24 cellular contexts compared by ENCODE assay signal in genomic region chr17:18850679-18851078, GRCh38. TPM values are rescaled to one million over a fixed set of nuclear protein-coding genes. Genes with fewer than 3 reads are reported as not detected.
DNase-seq lines count a peak whose midpoint lies in the region; ATAC-seq and TF ChIP-seq lines count a peak whose summit lies in the region.
"Had no signal": no experiment of that assay in that cellular context is flagged by ENCODE, and none has a peak within 500 bp of the region (broad histone marks: within the 10 kb centered on the region; RNA-seq: fewer than 3 reads in every experiment).

No MANE protein-coding gene starts in this region.

- peak; percentile 17 for DNase-seq in activated CD8-positive, alpha-beta T cell treated with anti-CD3 and anti-CD28 coated beads, Interleukin-2, amount 10 ng/mL, durations not matched to agents 7 days and 5 days
- DNase-seq in activated CD8-positive, alpha-beta T cell treated with anti-CD3 and anti-CD28 coated beads for 36 hours: no peak
- DNase-seq in OCI-LY7 (ENCODE audit: low spot score) (no peak), epithelial cell of prostate (ENCODE audit: low read depth, low spot score) (no peak), smooth muscle cell (lab: John Stamatoyannopoulos, UW; ENCODE audit: unreplicated experiment) (no peak), EL (no peak), NCI-H2171 (lab: John Stamatoyannopoulos, UW) (no peak)
- no peak for DNase-seq in activated CD4-positive, CD25-positive, alpha-beta regulatory T cell (lab: John Stamatoyannopoulos, UW)
- DNase-seq: activated CD4-positive, alpha-beta T cell treated with anti-CD3 and anti-CD28 coated beads, Interleukin-2, amount 50 U/mL, for 48 hours; activated gamma-delta T cell treated with Interleukin-2 at 50 U/mL for 16 hours; BE2C; DMS79; effector memory CD8-positive, alpha-beta T cell; glutamatergic neuron; NCI-H187 treated with DMSO at 0.1 percent for 48 hours; psoas muscle; stimulated activated CD4-positive, alpha-beta T cell treated with anti-CD3 and anti-CD28 coated beads, Interleukin-2, amount 100 ng/mL, for 24 hours; WERI-Rb-1 had no signal

- ATAC-seq in activated CD8-positive, alpha-beta T cell treated with anti-CD3 and anti-CD28 coated beads, Interleukin-2, amount 10 ng/mL, durations not matched to agents 7 days and 5 days: no peak
- ATAC-seq in activated CD8-positive, alpha-beta T cell treated with anti-CD3 and anti-CD28 coated beads for 36 hours: no peak
- ATAC-seq: effector memory CD8-positive, alpha-beta T cell; Panc1; psoas muscle had no signal

- peak overlapping the region; percentile 42 for H3K4me2 ChIP-seq in OCI-LY7 (ENCODE audit: low read length)
- H3K4me2 ChIP-seq in smooth muscle cell: no peak overlapping the region

- no peaks in the 10 kb centered on the region for H3K27me3 Mint-ChIP-seq in activated CD8-positive, alpha-beta T cell treated with anti-CD3 and anti-CD28 coated beads, Interleukin-2, amount 10 ng/mL, durations not matched to agents 7 days and 5 days (ENCODE audit: low read depth)
- H3K27me3 Mint-ChIP-seq in activated CD8-positive, alpha-beta T cell treated with anti-CD3 and anti-CD28 coated beads for 36 hours: no peaks in the 10 kb centered on the region
- H3K27me3 Mint-ChIP-seq: effector memory CD8-positive, alpha-beta T cell; stimulated activated memory B cell treated with anti-CD40 and anti-IgM and Interleukin-4, amounts not matched to agents 10 μg/mL and 1 μg/mL and 100 μg/mL, for 72 hours had no signal

- H3K9me3 ChIP-seq in OCI-LY7 (ENCODE audit: low read length) (no peaks in the 10 kb centered on the region), smooth muscle cell (replicated peaks; ENCODE audit: low read depth) (no peaks in the 10 kb centered on the region)
- H3K9me3 ChIP-seq: BE2C, psoas muscle, SJSA1 had no signal

- H3K4me3 ChIP-seq in OCI-LY7 (ENCODE audit: low read depth, low read length, poor library complexity, severe bottlenecking) (no peak overlapping the region), smooth muscle cell (no peak overlapping the region)
- H3K4me3 ChIP-seq: psoas muscle, SJSA1 had no signal

- no peaks in the 10 kb centered on the region for H3F3A ChIP-seq in smooth muscle cell (ENCODE audit: low read depth)

- POLR2A ChIA-PET in activated CD8-positive, alpha-beta T cell treated with anti-CD3 and anti-CD28 coated beads, Interleukin-2, amount 10 ng/mL, durations not matched to agents 7 days and 5 days (lab: Charles Lee): no interaction called here
- POLR2A ChIA-PET in activated CD8-positive, alpha-beta T cell treated with anti-CD3 and anti-CD28 coated beads for 36 hours (lab: Charles Lee): interaction anchor here (1.6 kb wide), 1 partner anchor 10 kb away, joined by 6 read pairs; no protein-coding TSS in a partner anchor
- POLR2A ChIA-PET in OCI-LY7 (lab: Charles Lee): no interaction called here

- H3K9me2 ChIP-seq in OCI-LY7 (ENCODE audit: insufficient read depth, low read length): no peaks in the 10 kb centered on the region

- H3K4me1 ChIP-seq in OCI-LY7 (ENCODE audit: insufficient read depth, low read length, poor library complexity, severe bottlenecking) (peaks cover 31% of the 10 kb centered on the region), smooth muscle cell (ENCODE audit: low read depth) (no peaks in the 10 kb centered on the region)
- H3K4me1 ChIP-seq: BE2C had no signal

- H3K36me3 Mint-ChIP-seq in activated CD8-positive, alpha-beta T cell treated with anti-CD3 and anti-CD28 coated beads, Interleukin-2, amount 10 ng/mL, durations not matched to agents 7 days and 5 days (ENCODE audit: low read depth): no peaks in the 10 kb centered on the region
- H3K36me3 Mint-ChIP-seq in activated CD8-positive, alpha-beta T cell treated with anti-CD3 and anti-CD28 coated beads for 36 hours (ENCODE audit: low read depth): no peaks in the 10 kb centered on the region

- CTCF ChIA-PET in activated CD8-positive, alpha-beta T cell treated with anti-CD3 and anti-CD28 coated beads, Interleukin-2, amount 10 ng/mL, durations not matched to agents 7 days and 5 days (lab: Charles Lee): interaction anchor here (1.0 kb wide), 1 partner anchor 110 kb away, joined by 4 read pairs; no protein-coding TSS in a partner anchor
- CTCF ChIA-PET in activated CD8-positive, alpha-beta T cell treated with anti-CD3 and anti-CD28 coated beads for 36 hours (lab: Charles Lee): interaction anchor here (1.4 kb wide), 1 partner anchor 8 kb away, joined by 7 read pairs; no protein-coding TSS in a partner anchor
- CTCF ChIA-PET in OCI-LY7 (lab: Charles Lee; ENCODE audit: unreplicated experiment): no interaction called here

- 70% methylated on average over 1 of the region's 1 CpG for WGBS in smooth muscle cell (ENCODE audit: low lambda C conversion rate)

- H3K9me3 Mint-ChIP-seq in activated CD8-positive, alpha-beta T cell treated with anti-CD3 and anti-CD28 coated beads, Interleukin-2, amount 10 ng/mL, durations not matched to agents 7 days and 5 days (ENCODE audit: insufficient read depth): no peaks in the 10 kb centered on the region
- no peaks in the 10 kb centered on the region for H3K9me3 Mint-ChIP-seq in activated CD8-positive, alpha-beta T cell treated with anti-CD3 and anti-CD28 coated beads for 36 hours
- H3K9me3 Mint-ChIP-seq: effector memory CD8-positive, alpha-beta T cell; HFFc6; nephron; stimulated activated memory B cell treated with anti-CD40 and anti-IgM and Interleukin-4, amounts not matched to agents 10 μg/mL and 1 μg/mL and 100 μg/mL, for 72 hours had no signal

- TF ChIP-seq CTCF in activated CD8-positive, alpha-beta T cell treated with anti-CD3 and anti-CD28 coated beads for 36 hours (IDR thresholded peaks at IDR 0.05): no peak
- TF ChIP-seq CTCF in OCI-LY7 (conservative IDR thresholded peaks at IDR 0.05; ENCODE audit: low read length) (no peak), smooth muscle cell (IDR thresholded peaks at IDR 0.05; ENCODE audit: borderline replicate concordance, insufficient read depth, poor library complexity, severe bottlenecking) (no peak)

- H2AFZ ChIP-seq in OCI-LY7 (ENCODE audit: low read length): peak overlapping the region; percentile 0; the same call in 1 of the 2 replicates
- H2AFZ ChIP-seq in smooth muscle cell (ENCODE audit: low read depth): no peak overlapping the region

- H3K79me2 ChIP-seq in OCI-LY7 (ENCODE audit: insufficient read depth, low read depth, low read length) (peaks cover 4% of the 10 kb centered on the region; the same call in 1 of the 2 replicates), smooth muscle cell (ENCODE audit: low read depth) (no peaks in the 10 kb centered on the region)

- H3K27ac ChIP-seq in OCI-LY7 (ENCODE audit: low read depth, low read length, poor library complexity, severe bottlenecking): peak overlapping the region; percentile 10
- H3K27ac ChIP-seq in epithelial cell of prostate: peak overlapping the region; percentile 74
- peak overlapping the region; percentile 63 for H3K27ac ChIP-seq in smooth muscle cell (ENCODE audit: low read depth)
- H3K27ac ChIP-seq: brain microvascular endothelial cell, psoas muscle, SJSA1, WERI-Rb-1 had no signal

- H3K27me3 ChIP-seq in smooth muscle cell (ENCODE audit: low read depth): no peaks in the 10 kb centered on the region
- H3K27me3 ChIP-seq: BE2C, brain microvascular endothelial cell, SJSA1 had no signal

- intact Hi-C loops in activated CD8-positive, alpha-beta T cell treated with anti-CD3 and anti-CD28 coated beads for 36 hours (cut with micrococcal nuclease): no loop called here
- intact Hi-C loops in OCI-LY7 (cut with micrococcal nuclease; ENCODE audit: unreplicated experiment): no loop called here

- no peak overlapping the region for H3K4me3 Mint-ChIP-seq in activated CD8-positive, alpha-beta T cell treated with anti-CD3 and anti-CD28 coated beads, Interleukin-2, amount 10 ng/mL, durations not matched to agents 7 days and 5 days
- no peak overlapping the region for H3K4me3 Mint-ChIP-seq in activated CD8-positive, alpha-beta T cell treated with anti-CD3 and anti-CD28 coated beads for 36 hours
- H3K4me3 Mint-ChIP-seq: effector memory CD8-positive, alpha-beta T cell; HFFc6; nephron; stimulated activated memory B cell treated with anti-CD40 and anti-IgM and Interleukin-4, amounts not matched to agents 10 μg/mL and 1 μg/mL and 100 μg/mL, for 72 hours had no signal

- no peaks in the 10 kb centered on the region for H4K20me1 ChIP-seq in OCI-LY7 (ENCODE audit: insufficient read depth, low read length)
- H4K20me1 ChIP-seq in smooth muscle cell (ENCODE audit: low read depth): no peaks in the 10 kb centered on the region

- no TSS peak for BruUV-seq in OCI-LY7 (replicated peaks; lab: Mats Ljungman, UMichigan)

- H3K9ac ChIP-seq in smooth muscle cell (ENCODE audit: low read depth): no peak overlapping the region

- peaks cover 12% of the 10 kb centered on the region for H3K4me1 Mint-ChIP-seq in activated CD8-positive, alpha-beta T cell treated with anti-CD3 and anti-CD28 coated beads, Interleukin-2, amount 10 ng/mL, durations not matched to agents 7 days and 5 days (ENCODE audit: low read depth)
- H3K4me1 Mint-ChIP-seq in activated CD8-positive, alpha-beta T cell treated with anti-CD3 and anti-CD28 coated beads for 36 hours (ENCODE audit: low read depth): peaks cover 7% of the 10 kb centered on the region

- no peak overlapping the region for H3K27ac Mint-ChIP-seq in activated CD8-positive, alpha-beta T cell treated with anti-CD3 and anti-CD28 coated beads, Interleukin-2, amount 10 ng/mL, durations not matched to agents 7 days and 5 days
- no peak overlapping the region for H3K27ac Mint-ChIP-seq in activated CD8-positive, alpha-beta T cell treated with anti-CD3 and anti-CD28 coated beads for 36 hours
- H3K27ac Mint-ChIP-seq: effector memory CD8-positive, alpha-beta T cell; stimulated activated memory B cell treated with anti-CD40 and anti-IgM and Interleukin-4, amounts not matched to agents 10 μg/mL and 1 μg/mL and 100 μg/mL, for 72 hours had no signal

- H3K36me3 ChIP-seq in OCI-LY7 (ENCODE audit: insufficient read depth, low read length) (no peaks in the 10 kb centered on the region), smooth muscle cell (ENCODE audit: low read depth) (no peaks in the 10 kb centered on the region)
- H3K36me3 ChIP-seq: BE2C, brain microvascular endothelial cell, SJSA1, WERI-Rb-1 had no signal

RNA-seq across cellular contexts. Expression of gene PRPSAP2, which starts 7.3 kb away (rescaled TPM):
- 10 to 100 TPM; 57.3 to 57.8 TPM for total RNA-seq in activated CD8-positive, alpha-beta T cell treated with anti-CD3 and anti-CD28 coated beads, Interleukin-2, amount 10 ng/mL, durations not matched to agents 7 days and 5 days
- total RNA-seq in activated CD8-positive, alpha-beta T cell treated with anti-CD3 and anti-CD28 coated beads for 36 hours: 10 to 100 TPM; 63.0 to 63.7 TPM
- total RNA-seq in OCI-LY7 (2014; rRNA removed; shearing (Covaris generic)): 59.3 and 73.5 TPM in 2 replicates
- total RNA-seq in OCI-LY7 (2022): 90.2 and 91.9 TPM in 2 replicates
- total RNA-seq in smooth muscle cell: 37.9 and 39.8 TPM in 2 replicates
- 24.0 TPM in 2 replicates for polyA plus RNA-seq in smooth muscle cell

Comparison
In these comparisons a context has a peak if more than half of its experiments do, and no peak if none do; other contexts are left out.
1. H3K27ac ChIP-seq: peak in every context shown above with its lines; median percentile 74 in epithelial cell of prostate; 63 in smooth muscle cell; 10 in OCI-LY7.